ENCODE assay signal across 8 cellular contexts in genomic region chr10:98446121-98446655, GRCh38. TPM values are rescaled to one million over a fixed set of nuclear protein-coding genes. Genes with fewer than 3 reads are reported as not detected.
DNase-seq lines count a peak whose midpoint lies in the region; ATAC-seq and TF ChIP-seq lines count a peak whose summit lies in the region.

No MANE protein-coding gene starts in this region.

- peak; percentile 19 for DNase-seq in A172 (ENCODE audit: low spot score)
- DNase-seq in RWPE2 (ENCODE audit: low spot score), result no peak
- DNase-seq in cardiac fibroblast (ENCODE audit: low read depth in 2 of 2), result peak; percentile 31 to 34
- DNase-seq in kidney epithelial cell (ENCODE audit: low read depth), result no peak
- DNase-seq in stimulated activated CD4-positive, alpha-beta T cell treated with anti-CD3 and anti-CD28 coated beads, Interleukin-12 subunit alpha, Interleukin-12 subunit beta, amount 100 ng/mL, for 4 hours, result peak; percentile 46

- no peaks in the 10 kb centered on the region for H3K27me3 ChIP-seq in RWPE2 (ENCODE audit: insufficient read depth, poor library complexity, severe bottlenecking)
- H3K27me3 ChIP-seq in kidney epithelial cell (ENCODE audit: control insufficient read depth, insufficient read depth, low read length), result no peaks in the 10 kb centered on the region

- peak overlapping the region; percentile 50 for H3K27ac ChIP-seq in RWPE2 (ENCODE audit: poor library complexity, severe bottlenecking)

- H3K9me3 ChIP-seq in RWPE2 (ENCODE audit: severe bottlenecking), result no peaks in the 10 kb centered on the region

- no peaks in the 10 kb centered on the region for H3K4me1 ChIP-seq in RWPE2 (ENCODE audit: insufficient read depth, poor library complexity, severe bottlenecking)

- H3K36me3 ChIP-seq in RWPE2 (ENCODE audit: low read depth) (peaks cover 36% of the 10 kb centered on the region), kidney epithelial cell (ENCODE audit: control insufficient read depth, insufficient read depth, low read length) (peaks cover 2% of the 10 kb centered on the region)

- TF ChIP-seq CTCF in RWPE2 (IDR thresholded peaks at IDR 0.05; ENCODE audit: poor library complexity, severe bottlenecking), result no peak
- TF ChIP-seq CTCF in cardiac fibroblast (IDR thresholded peaks at IDR 0.05; ENCODE audit: low read depth, low read length), result no peak
- TF ChIP-seq CTCF in kidney epithelial cell (IDR thresholded peaks at IDR 0.05; ENCODE audit: insufficient read depth, low read length, poor library complexity, severe bottlenecking), result no peak

- peak; percentile 30 for ATAC-seq in GM18867 (IDR thresholded peaks at IDR 0.05; ENCODE audit: unreplicated experiment)
- peak; percentile 29 for ATAC-seq in HG03066 (IDR thresholded peaks at IDR 0.05; ENCODE audit: low read depth, unreplicated experiment)
- ATAC-seq in RWPE2 (ENCODE audit: low read depth), result peak; percentile 63
- ATAC-seq in GM18861 (IDR thresholded peaks at IDR 0.05; ENCODE audit: unreplicated experiment), result no peak

- H3K4me3 ChIP-seq in RWPE2 (ENCODE audit: severe bottlenecking) (peak overlapping the region; percentile 90), cardiac fibroblast (replicated peaks in 1 of 2; ENCODE audit: low read depth in 2 of 2, low read length in 2 of 2) (peak overlapping the region; percentile 84), kidney epithelial cell (ENCODE audit: low read depth, low read length) (peak overlapping the region; percentile 91)

RNA-seq across cellular contexts. Expression of gene HPS1, which starts 0.5 kb away (rescaled TPM):
- 32.0 and 40.0 TPM in 2 replicates for total RNA-seq in A172 (2014; rRNA removed; shearing (Covaris generic))
- total RNA-seq in kidney epithelial cell, result 64.0 and 75.4 TPM in 2 replicates

RNA-seq across cellular contexts. Expression of gene PYROXD2, which starts 31.2 kb away (rescaled TPM):
- 8.3 and 10.9 TPM in 2 replicates for total RNA-seq in A172 (2014; rRNA removed; shearing (Covaris generic))
- total RNA-seq in kidney epithelial cell, result 5.8 and 5.9 TPM in 2 replicates

Comparison
In these comparisons a context has a peak if more than half of its experiments do, and no peak if none do; other contexts are left out.
1. DNase-seq: peak in A172 (single experiment), cardiac fibroblast (2 of 2) and stimulated activated CD4-positive, alpha-beta T cell treated with anti-CD3 and anti-CD28 coated beads, Interleukin-12 subunit alpha, Interleukin-12 subunit beta, amount 100 ng/mL, for 4 hours (single experiment); none in RWPE2 (single experiment) and kidney epithelial cell (single experiment).
2. Peak in every context shown above with its lines, with median percentiles within 50 percentile points of each other: H3K4me3 ChIP-seq.